ENCODE assay signal across 8 cellular contexts in genomic region chr7:13981070-13981469, GRCh38. TPM values are rescaled to one million over a fixed set of nuclear protein-coding genes. Genes with fewer than 3 reads are reported as not detected.
DNase-seq lines count a peak whose midpoint lies in the region; ATAC-seq, FAIRE-seq and TF ChIP-seq lines count a peak whose summit lies in the region.
"Had no signal": no experiment of that assay in that cellular context is flagged by ENCODE, and none has a peak within 500 bp of the region (broad histone marks: within the 10 kb centered on the region; RNA-seq: fewer than 3 reads in every experiment).

No MANE protein-coding gene starts in this region.

- H3K27me3 ChIP-seq in hepatocyte = no peaks in the 10 kb centered on the region
- no peaks in the 10 kb centered on the region for H3K27me3 ChIP-seq in upper lobe of left lung

- peak in 1 of 4 donors; percentile 37 for TF ChIP-seq POLR2A in upper lobe of left lung (IDR thresholded peaks at IDR 0.05)
- TF ChIP-seq POLR2A in GM12892 (IDR thresholded peaks at IDR 0.05; ENCODE audit: low read depth, low read length) = no peak

- no peak overlapping the region for H2AFZ ChIP-seq in hepatocyte

- no peaks in the 10 kb centered on the region for H4K20me1 ChIP-seq in hepatocyte (ENCODE audit: insufficient read depth, poor library complexity, severe bottlenecking)

- H3K4me3 ChIP-seq in hepatocyte = no peak overlapping the region
- no peak overlapping the region for H3K4me3 ChIP-seq in upper lobe of left lung

- ATAC-seq in upper lobe of left lung (ENCODE audit: low FRiP score in 2 of 2) (peak; percentile 86 to 97), GM21619 (IDR thresholded peaks at IDR 0.05; ENCODE audit: unreplicated experiment) (no peak), HG02610 (IDR thresholded peaks at IDR 0.05; ENCODE audit: unreplicated experiment) (no peak)

- DNase-seq in HT1080 (ENCODE audit: low read depth) (peak; percentile 92), amniotic epithelial cell (ENCODE audit: low read depth) (peak; percentile 93), hepatocyte (ENCODE audit: low spot score) (peak; percentile 83), upper lobe of left lung (peak in 1 of 2 donors; percentile 73), GM12892 (ENCODE audit: insufficient read length) (no peak)

- H3K36me3 ChIP-seq in hepatocyte (replicated peaks; ENCODE audit: insufficient read depth, low read depth) (no peaks in the 10 kb centered on the region), upper lobe of left lung (no peaks in the 10 kb centered on the region)

- WGBS in hepatocyte (ENCODE audit: low lambda C conversion rate, missing lambda C conversion rate) = 0% methylated on average over 3 of the region's 3 CpGs
- WGBS in upper lobe of left lung, 2 donors = 11 to 20% methylated on average over 3 of the region's 3 CpGs

- H3K9me3 ChIP-seq in hepatocyte (ENCODE audit: low read depth) = no peaks in the 10 kb centered on the region
- no peaks in the 10 kb centered on the region for H3K9me3 ChIP-seq in upper lobe of left lung

- no peak for FAIRE-seq in GM12892 (lab: Jason Lieb, UNC)

- TF ChIP-seq EP300 in upper lobe of left lung (IDR thresholded peaks at IDR 0.05) = peak in 1 of 4 donors; percentile 54

- H3K9me2 ChIP-seq in hepatocyte (replicated peaks; ENCODE audit: insufficient read depth) = no peaks in the 10 kb centered on the region

- H3K79me2 ChIP-seq in hepatocyte = no peaks in the 10 kb centered on the region

- peak overlapping the region; percentile 52 for H3K4me2 ChIP-seq in hepatocyte

- H3K4me1 ChIP-seq in hepatocyte (ENCODE audit: insufficient read depth) (peaks cover 10% of the 10 kb centered on the region), upper lobe of left lung (peaks cover 0 to 14% (median 8%) of the 10 kb centered on the region in 4 donors)

- no peak for TF ChIP-seq CTCF in hepatocyte (IDR thresholded peaks at IDR 0.05; ENCODE audit: poor library complexity)
- TF ChIP-seq CTCF in upper lobe of left lung (IDR thresholded peaks at IDR 0.05) = no peak

- H3K27ac ChIP-seq in hepatocyte (peak overlapping the region; percentile 58), upper lobe of left lung (peak overlapping the region in 2 of 4 donors; percentile 15 to 42)
- H3K27ac ChIP-seq: HL-60 had no signal

RNA-seq across cellular contexts. Expression of gene ETV1, which starts 8.4 kb away (rescaled TPM):
- total RNA-seq in HT1080 (2014; rRNA removed; shearing (Covaris generic)) = 9.3 and 9.5 TPM in 2 replicates
- polyA plus RNA-seq in HT1080 (2015; cell fraction: cytosol; rRNA removed) = 5.8 and 6.5 TPM in 2 replicates
- polyA plus RNA-seq in HT1080 (2015; cell fraction: nucleus; rRNA removed) = 10.6 and 10.8 TPM in 2 replicates
- 8.4 and 8.9 TPM in 2 replicates for total RNA-seq in hepatocyte
- 4.6 and 5.9 TPM in 2 replicates for polyA plus RNA-seq in hepatocyte
- total RNA-seq in upper lobe of left lung = 10 to 100 TPM; 33.2 to 74.6 (median 50.2) TPM
- not detected for polyA plus RNA-seq in GM12892 (2012; ENCODE audit: missing spikeins)

Comparison
In these comparisons a context has a peak if more than half of its experiments do, and no peak if none do; other contexts are left out.
1. ATAC-seq: peak in upper lobe of left lung (2 of 2); none in GM21619 (single experiment) and HG02610 (single experiment).